Comparison of ENCODE assay signal across 9 cellular contexts in genomic region chr5:9774472-9775079, GRCh38.
DNase-seq lines count a peak whose midpoint lies in the region; ATAC-seq and TF ChIP-seq lines count a peak whose summit lies in the region.
"Had no signal": no experiment of that assay in that cellular context is flagged by ENCODE, and none has a peak within 500 bp of the region (broad histone marks: within the 10 kb centered on the region; RNA-seq: fewer than 3 reads in every experiment).

No MANE protein-coding gene starts in this region.

- no peaks in the 10 kb centered on the region for H3K36me3 Mint-ChIP-seq in GM23338 (ENCODE audit: low read depth)
- no peaks in the 10 kb centered on the region for H3K36me3 Mint-ChIP-seq in glutamatergic neuron (ENCODE audit: unreplicated experiment)
- H3K36me3 Mint-ChIP-seq: brain had no signal

- CTCF ChIA-PET in AG04450 (lab: Charles Lee): interaction anchor here (0.6 to 2.2 kb wide), 12 partner anchors 11 to 471 kb away, joined by 3 to 20 read pairs (median 4); no protein-coding TSS in a partner anchor

- no peak overlapping the region for H3K9ac ChIP-seq in adipocyte (ENCODE audit: low read length)

- H3K4me2 ChIP-seq in GM23338: no peak overlapping the region

- H3K9me3 ChIP-seq in AG04450 (ENCODE audit: control insufficient read depth, insufficient read depth, low read length): peaks cover 4% of the 10 kb centered on the region; the same call in 1 of the 2 replicates
- H3K9me3 ChIP-seq in adipocyte (ENCODE audit: control insufficient read depth, low read length): no peaks in the 10 kb centered on the region

- no peaks in the 10 kb centered on the region for H3K4me1 Mint-ChIP-seq in GM23338
- no peaks in the 10 kb centered on the region for H3K4me1 Mint-ChIP-seq in glutamatergic neuron (ENCODE audit: low read depth, unreplicated experiment)
- H3K4me1 Mint-ChIP-seq: brain had no signal

- H4K20me1 ChIP-seq in GM23338 (replicated peaks; ENCODE audit: insufficient read depth): no peaks in the 10 kb centered on the region

- TF ChIP-seq CTCF in AG04450 (IDR thresholded peaks at IDR 0.05; ENCODE audit: low read depth, low read length) (peak; percentile 54), GM23338 (conservative IDR thresholded peaks at IDR 0.05; ENCODE audit: low read depth in 2 of 2) (peak; percentile 46 to 75; a peak in 3 of 4 replicates), kidney epithelial cell (IDR thresholded peaks at IDR 0.05; ENCODE audit: insufficient read depth, low read length, poor library complexity, severe bottlenecking) (peak; percentile 4), glutamatergic neuron (IDR thresholded peaks at IDR 0.05; ENCODE audit: partially characterized antibody, unreplicated experiment) (no peak)

- H2AFZ ChIP-seq in GM23338: peak overlapping the region; percentile 75; the same call in 1 of the 2 replicates

- H3K27me3 Mint-ChIP-seq in GM23338 (ENCODE audit: insufficient read depth, low read depth, poor library complexity): no peaks in the 10 kb centered on the region
- no peaks in the 10 kb centered on the region for H3K27me3 Mint-ChIP-seq in glutamatergic neuron (ENCODE audit: unreplicated experiment)

- peak; percentile 58 for DNase-seq in AG04450 (ENCODE audit: low read depth, low spot score)
- DNase-seq in GM23338 (ENCODE audit: low spot score): peak; percentile 65
- DNase-seq in adipocyte (ENCODE audit: low read depth): peak; percentile 16
- no peak for DNase-seq in kidney epithelial cell (ENCODE audit: low read depth)
- DNase-seq in glutamatergic neuron: no peak
- no peak for DNase-seq in effector CD8-positive, alpha-beta T cell (lab: John Stamatoyannopoulos, UW)

- H3K79me2 ChIP-seq in GM23338 (replicated peaks; ENCODE audit: insufficient read depth): no peaks in the 10 kb centered on the region

- H3K4me3 Mint-ChIP-seq in GM23338: no peak overlapping the region
- H3K4me3 Mint-ChIP-seq in glutamatergic neuron (ENCODE audit: unreplicated experiment): no peak overlapping the region
- H3K4me3 Mint-ChIP-seq: brain had no signal

- POLR2A ChIA-PET in AG04450 (lab: Yijun Ruan, JAX): no interaction called here

- H3K4me3 ChIP-seq in AG04450 (ENCODE audit: low read depth, low read length): no peak overlapping the region
- no peak overlapping the region for H3K4me3 ChIP-seq in GM23338
- H3K4me3 ChIP-seq in adipocyte (ENCODE audit: low read length): no peak overlapping the region
- H3K4me3 ChIP-seq in kidney epithelial cell (ENCODE audit: low read depth, low read length): no peak overlapping the region

- H3K27me3 ChIP-seq in AG04450 (ENCODE audit: control insufficient read depth, insufficient read depth, low read length) (no peaks in the 10 kb centered on the region), GM23338 (ENCODE audit: insufficient read depth) (no peaks in the 10 kb centered on the region), adipocyte (replicated peaks; ENCODE audit: control insufficient read depth, insufficient read depth, low read length) (no peaks in the 10 kb centered on the region), kidney epithelial cell (ENCODE audit: control insufficient read depth, insufficient read depth, low read length) (no peaks in the 10 kb centered on the region)

- no peak overlapping the region for H3K27ac ChIP-seq in AG04450 (ENCODE audit: low read depth, low read length)
- no peak overlapping the region for H3K27ac ChIP-seq in GM23338 (ENCODE audit: low read depth)

- no peaks in the 10 kb centered on the region for H3K36me3 ChIP-seq in GM23338 (ENCODE audit: insufficient read depth)
- no peaks in the 10 kb centered on the region for H3K36me3 ChIP-seq in adipocyte (ENCODE audit: control insufficient read depth, insufficient read depth, low read length, severe bottlenecking)
- no peaks in the 10 kb centered on the region for H3K36me3 ChIP-seq in kidney epithelial cell (ENCODE audit: control insufficient read depth, insufficient read depth, low read length)

- H3K27ac Mint-ChIP-seq in GM23338 (no peak overlapping the region), glutamatergic neuron (ENCODE audit: unreplicated experiment) (no peak overlapping the region)
- H3K27ac Mint-ChIP-seq: brain had no signal

- H3K9me2 ChIP-seq in GM23338 (ENCODE audit: insufficient read depth): 0 out of 2 replicates have a peak, but pooled peaks cover 10% of the 10 kb centered on the region

- ATAC-seq in GM23338 (peak; percentile 56), HG03565 (IDR thresholded peaks at IDR 0.05; ENCODE audit: unreplicated experiment) (no peak), GM21526 (IDR thresholded peaks at IDR 0.05; ENCODE audit: low FRiP score, unreplicated experiment) (no peak)

- H3K4me1 ChIP-seq in GM23338 (ENCODE audit: insufficient read depth) (no peaks in the 10 kb centered on the region), adipocyte (ENCODE audit: control insufficient read depth, insufficient read depth, low read length) (no peaks in the 10 kb centered on the region)

- H3K9me3 Mint-ChIP-seq in GM23338 (no peaks in the 10 kb centered on the region; the same call in 1 of the 3 replicates), glutamatergic neuron (ENCODE audit: unreplicated experiment) (peaks cover 2% of the 10 kb centered on the region)

- H3F3A ChIP-seq in GM23338 (replicated peaks; ENCODE audit: low read depth): no peaks in the 10 kb centered on the region

TF ChIP-seq in GM23338, 12 proteins besides CTCF, POLR2A, EP300 and RAD21 (continues in another document):
- TF ChIP-seq ZNF114 (CRISPR knock-in tag; IDR thresholded peaks at IDR 0.05): no peak
- no peak for TF ChIP-seq POLR2AphosphoS5 (IDR thresholded peaks at IDR 0.05; ENCODE audit: low read depth)
- TF ChIP-seq JUNB (IDR thresholded peaks at IDR 0.05; ENCODE audit: unreplicated experiment): no peak
- no peak for TF ChIP-seq STAT1 (IDR thresholded peaks at IDR 0.05; ENCODE audit: unreplicated experiment)
- no peak for TF ChIP-seq REST (IDR thresholded peaks at IDR 0.05; ENCODE audit: unreplicated experiment)
- TF ChIP-seq ZNF331 (CRISPR knock-in tag; IDR thresholded peaks at IDR 0.05; ENCODE audit: low read depth): no peak

Comparison
In these comparisons a context has a peak if more than half of its experiments do, and no peak if none do; other contexts are left out.
1. DNase-seq: peak in AG04450 (single experiment), GM23338 (single experiment) and adipocyte (single experiment); none in kidney epithelial cell (single experiment), glutamatergic neuron (single experiment) and effector CD8-positive, alpha-beta T cell (single experiment).